1 cellular context compared by ENCODE assay signal in genomic region chr14:96362071-96362964, GRCh38.
TF ChIP-seq lines count a peak whose summit lies in the region.

No MANE protein-coding gene starts in this region.

TF ChIP-seq in GM23338, 12 proteins besides CTCF, POLR2A, EP300 and RAD21:
- TF ChIP-seq ZNF462 (CRISPR knock-in tag; IDR thresholded peaks at IDR 0.05) (no peak), REST (IDR thresholded peaks at IDR 0.05; ENCODE audit: unreplicated experiment) (no peak), EZH2phosphoT487 (IDR thresholded peaks at IDR 0.05; ENCODE audit: unreplicated experiment) (no peak), ZNF331 (CRISPR knock-in tag; IDR thresholded peaks at IDR 0.05; ENCODE audit: low read depth) (no peak), CREB1 (CRISPR knock-in tag; IDR thresholded peaks at IDR 0.05; ENCODE audit: low read depth) (no peak), JUNB (IDR thresholded peaks at IDR 0.05; ENCODE audit: unreplicated experiment) (no peak), STAT1 (IDR thresholded peaks at IDR 0.05; ENCODE audit: unreplicated experiment) (no peak), EZH2 (IDR thresholded peaks at IDR 0.05; ENCODE audit: low read depth, unreplicated experiment) (no peak), ETS1 (IDR thresholded peaks at IDR 0.05) (no peak), POLR2AphosphoS5 (IDR thresholded peaks at IDR 0.05; ENCODE audit: low read depth) (no peak), NANOG (IDR thresholded peaks at IDR 0.05; ENCODE audit: borderline replicate concordance) (no peak)
